In the genomic region with DNA sequence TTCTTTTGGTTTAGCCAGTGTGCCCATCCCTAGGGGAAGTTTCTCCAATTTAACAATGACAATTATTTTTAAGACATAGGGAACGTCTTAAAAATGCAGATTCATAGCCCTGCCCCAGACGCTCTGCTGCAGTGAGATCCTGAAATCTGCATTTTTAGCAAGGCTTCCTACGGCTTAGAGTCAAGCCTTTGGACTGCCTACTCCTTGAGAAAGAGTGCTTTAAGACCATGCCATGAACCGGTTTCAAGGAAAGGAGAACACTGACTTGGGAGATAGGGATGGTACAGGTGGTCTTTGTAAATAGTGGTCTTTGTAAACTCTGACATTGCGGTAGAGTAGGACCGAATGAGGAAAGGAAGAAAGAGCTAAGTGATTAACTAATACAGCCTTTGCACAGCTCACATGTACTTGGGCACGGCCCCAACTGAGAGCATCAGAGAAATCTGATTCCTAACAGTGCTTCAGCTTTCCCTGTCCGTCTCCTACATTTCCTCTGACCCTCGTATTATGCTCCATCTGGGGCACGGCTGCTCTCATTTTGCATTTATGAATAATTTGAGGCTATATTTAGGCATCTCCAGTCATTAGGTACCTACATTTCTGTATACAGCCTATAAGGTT, we compare ENCODE assay signal across 18 cellular contexts.
"Had no signal": no experiment of that assay in that cellular context is flagged by ENCODE, and none has a peak within 500 bp of the region (broad histone marks: within the 10 kb centered on the region; RNA-seq: fewer than 3 reads in every experiment).

No MANE protein-coding gene starts in this region.

- ATAC-seq: activated CD8-positive, alpha-beta T cell treated with anti-CD3 and anti-CD28 coated beads, Interleukin-2, amount 10 ng/mL, durations not matched to agents 7 days and 5 days; activated T-helper 17 cell treated with anti-CD3 and anti-CD28 coated beads, Interleukin-2, amount 50 U/mL, for 72 hours; natural killer cell treated with Interleukin-12 subunit alpha and Interleukin-12 subunit beta and Interleukin-15 and Interleukin-18, amount 100 ng/mL, for 72 hours; stimulated activated memory B cell treated with anti-CD40 and anti-IgM and Interleukin-4, amounts not matched to agents 10 μg/mL and 1 μg/mL and 100 μg/mL, for 72 hours had no signal

- DNase-seq: activated CD4-positive, alpha-beta T cell treated with anti-CD3 and anti-CD28 coated beads for 1 hour; activated CD4-positive, alpha-beta T cell treated with anti-CD3 and anti-CD28 coated beads, Interleukin-2, amount 50 U/mL, for 1 hour; activated CD8-positive, alpha-beta T cell treated with anti-CD3 and anti-CD28 coated beads, Interleukin-2, amount 10 ng/mL, durations not matched to agents 7 days and 5 days; activated T-cell treated with anti-CD3 and anti-CD28 coated beads, Interleukin-2, amount 50 U/mL, for 24 hours; adrenal gland; cerebellar nuclear complex; posterior cingulate gyrus; sigmoid colon; stimulated activated CD4-positive, alpha-beta T cell treated with anti-CD3 and anti-CD28 coated beads, Interleukin-15, amount 100 ng/mL, for 24 hours; T-helper 1 cell; uterus; WERI-Rb-1 had no signal

- H3K9me3 ChIP-seq: adrenal gland, esophagus muscularis mucosa, sigmoid colon, uterus had no signal

- H3K36me3 ChIP-seq: adrenal gland, esophagus muscularis mucosa, sigmoid colon, uterus, WERI-Rb-1 had no signal

- H3K4me1 ChIP-seq: adrenal gland, sigmoid colon had no signal

- H3K4me2 ChIP-seq: smooth muscle cell had no signal

- H3K27ac ChIP-seq: adrenal gland, coronary artery, esophagus muscularis mucosa, sigmoid colon, uterus, WERI-Rb-1 had no signal

- H3K4me3 ChIP-seq: adrenal gland, coronary artery, esophagus muscularis mucosa, sigmoid colon, smooth muscle cell, uterus had no signal

- H3K27me3 ChIP-seq: adrenal gland, esophagus muscularis mucosa, sigmoid colon, uterus had no signal
